ENCODE assay signal across 15 cellular contexts in the genomic region with DNA sequence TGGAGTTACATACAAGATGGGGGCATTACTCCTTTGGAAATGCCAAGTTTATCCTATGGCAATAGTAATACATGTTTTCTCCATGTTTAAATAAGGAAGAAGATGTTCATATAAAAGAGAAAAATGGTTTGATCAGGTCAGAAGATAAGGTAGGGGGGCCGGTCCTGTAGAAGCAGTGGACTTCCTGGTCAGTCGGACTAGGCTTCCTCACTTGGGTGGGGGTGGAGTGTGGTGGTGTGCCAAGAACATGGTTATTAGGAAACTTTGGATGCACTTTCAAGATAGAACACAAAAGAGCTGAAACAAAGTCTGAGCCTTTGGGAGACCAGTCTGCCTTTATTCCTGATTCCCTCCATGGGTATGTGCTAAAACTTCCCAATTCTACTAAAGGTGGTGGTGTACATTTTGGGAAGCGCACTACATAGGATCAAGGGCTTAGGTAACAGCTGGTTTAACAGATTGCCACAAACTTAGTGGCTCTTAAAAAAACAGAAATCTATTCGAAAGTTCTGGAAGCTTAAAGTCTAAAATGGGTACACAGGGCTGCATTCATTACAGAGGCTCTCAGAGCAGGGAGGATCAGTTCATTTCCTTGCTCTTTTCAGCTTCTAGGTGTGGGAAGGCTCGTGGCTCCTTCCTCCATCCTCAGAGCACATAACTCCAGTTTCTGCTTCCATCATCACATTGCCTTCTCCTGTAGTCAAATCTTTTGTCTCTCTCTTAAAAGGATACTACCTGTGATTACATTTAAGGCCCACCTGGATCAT.
DNase-seq lines count a peak whose midpoint lies in the region; ATAC-seq, FAIRE-seq and TF ChIP-seq lines count a peak whose summit lies in the region.
"Had no signal": no experiment of that assay in that cellular context is flagged by ENCODE, and none has a peak within 500 bp of the region (broad histone marks: within the 10 kb centered on the region; RNA-seq: fewer than 3 reads in every experiment).

No MANE protein-coding gene starts in this region.

- intact Hi-C loops in left ventricle myocardium inferior (cut with micrococcal nuclease), result no loop called here
- intact Hi-C loops in pancreas (cut with DNase I), result no loop called here
- intact Hi-C loops in A673 (cut with micrococcal nuclease; ENCODE audit: unreplicated experiment), result no loop called here

- H3K4me1 ChIP-seq in GM23338 (ENCODE audit: insufficient read depth), result 0 out of 2 replicates have a peak, but pooled peaks cover 4% of the 10 kb centered on the region
- peaks cover 26% of the 10 kb centered on the region for H3K4me1 ChIP-seq in left ventricle myocardium inferior
- no peaks in the 10 kb centered on the region for H3K4me1 ChIP-seq in pancreas
- peaks cover 4% of the 10 kb centered on the region for H3K4me1 ChIP-seq in foreskin keratinocyte
- H3K4me1 ChIP-seq in A673 (ENCODE audit: insufficient read depth, low read length, poor library complexity, severe bottlenecking), result no peaks in the 10 kb centered on the region

- H4K20me1 ChIP-seq in GM23338 (replicated peaks; ENCODE audit: insufficient read depth), result peaks cover 34% of the 10 kb centered on the region

- POLR2A ChIA-PET in A673 (lab: Charles Lee; ENCODE audit: low non-redundant PET), result no interaction called here

- no peak for DNase-seq in GM23338 (ENCODE audit: low spot score)
- DNase-seq in cardiac fibroblast (ENCODE audit: low read depth in 2 of 2), result peak; percentile 62 to 79
- peak; percentile 35 for DNase-seq in left ventricle myocardium inferior
- no peak for DNase-seq in pancreas
- no peak for DNase-seq in foreskin keratinocyte
- no peak for DNase-seq in DMS79 (lab: John Stamatoyannopoulos, UW)
- DNase-seq in A673 (ENCODE audit: low spot score), result no peak
- DNase-seq: activated CD4-positive, CD25-positive, alpha-beta regulatory T cell; activated CD8-positive, alpha-beta memory T cell treated with anti-CD3 and anti-CD28 coated beads, Interleukin-2, amount 50 U/mL, for 4 hours; DND-41; NCI-H187 treated with DMSO at 0.1 percent for 48 hours; NCI-H510A; PC-9; SW 1271 had no signal

- FAIRE-seq in pancreas (lab: Jason Lieb, UNC), result no peak

- H2AFZ ChIP-seq in GM23338, result no peak overlapping the region
- H2AFZ ChIP-seq: PC-9 had no signal

- no peaks in the 10 kb centered on the region for H3K9me3 ChIP-seq in left ventricle myocardium inferior (replicated peaks)
- H3K9me3 ChIP-seq in pancreas, result no peaks in the 10 kb centered on the region
- H3K9me3 ChIP-seq in A673 (ENCODE audit: low read depth, low read length, poor library complexity, severe bottlenecking), result no peaks in the 10 kb centered on the region

- CTCF ChIA-PET in A673 (lab: Charles Lee), result no interaction called here

- H3K36me3 ChIP-seq in GM23338 (ENCODE audit: insufficient read depth), result peaks cover 43% of the 10 kb centered on the region
- H3K36me3 ChIP-seq in left ventricle myocardium inferior, result peaks cover 98% of the 10 kb centered on the region
- H3K36me3 ChIP-seq in pancreas, result peaks cover 0 to 51% (median 12%) of the 10 kb centered on the region in 3 donors
- peaks cover 82% of the 10 kb centered on the region for H3K36me3 ChIP-seq in A673 (ENCODE audit: insufficient read depth, low read length, poor library complexity, severe bottlenecking)

- H3K4me3 ChIP-seq in GM23338 (no peak overlapping the region), cardiac fibroblast (replicated peaks in 1 of 2; ENCODE audit: low read depth in 2 of 2, low read length in 2 of 2) (no peak overlapping the region), left ventricle myocardium inferior (no peak overlapping the region), pancreas (no peak overlapping the region), A673 (ENCODE audit: low read depth, low read length, poor library complexity, severe bottlenecking) (no peak overlapping the region)
- H3K4me3 ChIP-seq: PC-9 had no signal

- TF ChIP-seq CTCF in GM23338 (conservative IDR thresholded peaks at IDR 0.05; ENCODE audit: low read depth in 2 of 2), result no peak
- no peak for TF ChIP-seq CTCF in cardiac fibroblast (IDR thresholded peaks at IDR 0.05; ENCODE audit: low read depth, low read length)
- TF ChIP-seq CTCF in left ventricle myocardium inferior (IDR thresholded peaks at IDR 0.05; ENCODE audit: borderline replicate concordance), result no peak
- no peak for TF ChIP-seq CTCF in pancreas (IDR thresholded peaks at IDR 0.05)
- no peak for TF ChIP-seq CTCF in foreskin keratinocyte (conservative IDR thresholded peaks at IDR 0.05)
- no peak for TF ChIP-seq CTCF in A673 (conservative IDR thresholded peaks at IDR 0.05; ENCODE audit: low read depth, low read length)

- H3K4me3 Mint-ChIP-seq in GM23338, result no peak overlapping the region

- H3K4me1 Mint-ChIP-seq in GM23338, result peaks cover 9% of the 10 kb centered on the region; the same call in 2 of the 3 replicates

- no peaks in the 10 kb centered on the region for H3K9me3 Mint-ChIP-seq in GM23338

- no peaks in the 10 kb centered on the region for H3K9me2 ChIP-seq in GM23338 (ENCODE audit: insufficient read depth)

- peaks cover 31% of the 10 kb centered on the region for H3F3A ChIP-seq in GM23338 (replicated peaks; ENCODE audit: low read depth)

- H3K27me3 ChIP-seq in GM23338 (ENCODE audit: insufficient read depth) (no peaks in the 10 kb centered on the region), left ventricle myocardium inferior (ENCODE audit: low read depth) (no peaks in the 10 kb centered on the region), pancreas (no peaks in the 10 kb centered on the region), foreskin keratinocyte (no peaks in the 10 kb centered on the region), A673 (replicated peaks; ENCODE audit: insufficient read depth, low read depth, low read length, poor library complexity) (no peaks in the 10 kb centered on the region)

- H3K4me2 ChIP-seq in GM23338, result no peak overlapping the region
- H3K4me2 ChIP-seq: PC-9 had no signal

- 71 to 74% methylated on average over 5 of the region's 5 CpGs for WGBS in pancreas, 2 donors

- no peak overlapping the region for H3K27ac Mint-ChIP-seq in GM23338

- no peaks in the 10 kb centered on the region for H3K79me2 ChIP-seq in GM23338 (replicated peaks; ENCODE audit: insufficient read depth)

- peaks cover 3% of the 10 kb centered on the region for H3K27me3 Mint-ChIP-seq in GM23338 (ENCODE audit: insufficient read depth, low read depth, poor library complexity)

- BruUV-seq in A673 (replicated peaks; lab: Mats Ljungman, UMichigan), result no TSS peak

- no peak for ATAC-seq in GM23338
- ATAC-seq in pancreas, result peak in 3 of 4 donors; percentile 21 to 52 (median 30)
- ATAC-seq in foreskin keratinocyte, result no peak
- ATAC-seq in HG02623 (IDR thresholded peaks at IDR 0.05; ENCODE audit: unreplicated experiment), result no peak

- no peak overlapping the region; the same call in 1 of the 2 replicates for H3K27ac ChIP-seq in GM23338 (ENCODE audit: low read depth)
- H3K27ac ChIP-seq in left ventricle myocardium inferior (replicated peaks), result peak overlapping the region; percentile 44
- H3K27ac ChIP-seq in pancreas, result no peak overlapping the region
- H3K27ac ChIP-seq in foreskin keratinocyte, result no peak overlapping the region
- no peak overlapping the region for H3K27ac ChIP-seq in A673 (ENCODE audit: low read depth, low read length, poor library complexity, severe bottlenecking)
- H3K27ac ChIP-seq: PC-9 had no signal

- peaks cover 96% of the 10 kb centered on the region for H3K36me3 Mint-ChIP-seq in GM23338 (ENCODE audit: low read depth)

TF ChIP-seq in GM23338, 12 proteins besides CTCF, POLR2A, EP300 and RAD21:
- TF ChIP-seq CREB1 (CRISPR knock-in tag; IDR thresholded peaks at IDR 0.05; ENCODE audit: low read depth) (no peak), POLR2AphosphoS5 (IDR thresholded peaks at IDR 0.05; ENCODE audit: low read depth) (peak; percentile 25; the same call in 1 of the 2 replicates)

Comparison
In these comparisons a context has a peak if more than half of its experiments do, and no peak if none do; other contexts are left out.
1. ATAC-seq: peak in pancreas (3 of 4); none in GM23338 (single experiment), foreskin keratinocyte (single experiment) and HG02623 (single experiment).
2. DNase-seq: peak in cardiac fibroblast (2 of 2) and left ventricle myocardium inferior (single experiment); none in GM23338 (single experiment), pancreas (0 of 6), foreskin keratinocyte (0 of 2), DMS79 (single experiment) and A673 (single experiment).